1 cellular context compared by ENCODE assay signal in genomic region chr12:31765931-31766330, GRCh38.
TF ChIP-seq lines count a peak whose summit lies in the region.

No MANE protein-coding gene starts in this region.

TF ChIP-seq in GM12878, 131 proteins besides CTCF, POLR2A, EP300 and RAD21 (continued from another document):
- no peak for TF ChIP-seq NKRF (conservative IDR thresholded peaks at IDR 0.05)
- TF ChIP-seq SMAD1 (IDR thresholded peaks at IDR 0.05; ENCODE audit: low read depth, partially characterized antibody), result no peak
